ENCODE assay signal across 10 cellular contexts in the genomic region with DNA sequence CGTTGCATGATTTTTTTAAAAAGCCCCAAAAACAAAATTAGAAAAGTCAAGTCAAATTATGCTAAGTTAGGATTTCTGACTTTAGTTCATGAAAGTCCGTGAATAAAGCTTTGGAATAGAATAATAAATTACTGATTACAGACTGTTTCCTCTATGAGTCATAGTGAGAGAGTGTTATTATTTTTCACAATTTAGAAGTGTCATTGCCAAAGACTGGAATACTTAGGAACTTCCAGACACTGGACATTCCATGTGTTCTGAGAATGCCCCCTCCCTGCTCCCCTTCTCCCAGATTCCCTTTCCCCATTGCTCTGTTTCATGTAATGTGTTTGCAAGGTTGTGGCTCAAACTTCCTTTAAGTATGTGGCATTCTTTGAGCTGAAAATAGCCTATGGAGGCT.
DNase-seq lines count a peak whose midpoint lies in the region; ATAC-seq and TF ChIP-seq lines count a peak whose summit lies in the region.
"Had no signal": no experiment of that assay in that cellular context is flagged by ENCODE, and none has a peak within 500 bp of the region (broad histone marks: within the 10 kb centered on the region; RNA-seq: fewer than 3 reads in every experiment).

No MANE protein-coding gene starts in this region.

- H3K27me3 ChIP-seq in gastrocnemius medialis = no peaks in the 10 kb centered on the region
- no peaks in the 10 kb centered on the region for H3K27me3 ChIP-seq in naive thymus-derived CD4-positive, alpha-beta T cell (ENCODE audit: control insufficient read depth in 2 of 2, insufficient read depth in 2 of 2, low read length in 2 of 2)

- DNase-seq in GM04503 (ENCODE audit: low read depth) = peak; percentile 64
- peak; percentile 28 to 54 for DNase-seq in foreskin fibroblast
- no peak for DNase-seq in gastrocnemius medialis
- no peak for DNase-seq in naive thymus-derived CD4-positive, alpha-beta T cell
- DNase-seq in activated T-helper 1 cell treated with anti-CD3 and anti-CD28 coated beads, Interleukin-12 subunit alpha, Interleukin-12 subunit beta, Interleukin-2, Interleukin-4 antibody, amounts not matched to agents 30 ng/mL and 10 ng/mL and 1 ng/mL, durations not matched to agents 14 hours and 24 hours and 36 hours (ENCODE audit: low spot score) = no peak
- DNase-seq: DMS79; stimulated activated CD4-positive, alpha-beta T cell treated with anti-CD3 and anti-CD28 coated beads, Interleukin-4, amount 100 ng/mL, for 1 hour had no signal

- H3K4me1 Mint-ChIP-seq in naive thymus-derived CD4-positive, alpha-beta T cell = no peaks in the 10 kb centered on the region
- H3K4me1 Mint-ChIP-seq in activated T-helper 1 cell treated with anti-CD3 and anti-CD28 coated beads, Interleukin-12 subunit alpha, Interleukin-12 subunit beta, Interleukin-2, Interleukin-4 antibody, amounts not matched to agents 30 ng/mL and 10 ng/mL and 1 ng/mL, durations not matched to agents 14 hours and 24 hours and 36 hours (ENCODE audit: low read depth) = no peaks in the 10 kb centered on the region

- ATAC-seq in gastrocnemius medialis (peak; percentile 60 to 80), GM21576 (IDR thresholded peaks at IDR 0.05; ENCODE audit: unreplicated experiment) (no peak), HG03025 (IDR thresholded peaks at IDR 0.05; ENCODE audit: low FRiP score, unreplicated experiment) (no peak)
- no peak for ATAC-seq in naive thymus-derived CD4-positive, alpha-beta T cell

- no peak overlapping the region for H3K27ac Mint-ChIP-seq in naive thymus-derived CD4-positive, alpha-beta T cell
- H3K27ac Mint-ChIP-seq in activated T-helper 1 cell treated with anti-CD3 and anti-CD28 coated beads, Interleukin-12 subunit alpha, Interleukin-12 subunit beta, Interleukin-2, Interleukin-4 antibody, amounts not matched to agents 30 ng/mL and 10 ng/mL and 1 ng/mL, durations not matched to agents 14 hours and 24 hours and 36 hours = no peak overlapping the region

- in situ Hi-C loops in gastrocnemius medialis (cut with MboI; ENCODE audit: low sequenced_read_pairs in 4 of 4) = no loop called here

- 26 to 36% (median 29%) methylated on average over 2 of the region's 2 CpGs for whole genome bisulfite sequencing in adipose tissue, 3 donors

- H3K36me3 ChIP-seq in gastrocnemius medialis = no peaks in the 10 kb centered on the region
- H3K36me3 ChIP-seq in naive thymus-derived CD4-positive, alpha-beta T cell (ENCODE audit: control insufficient read depth in 2 of 3, insufficient read depth in 3 of 3, low read length in 3 of 3) = no peaks in the 10 kb centered on the region

- peaks cover 0 to 3% (median 0%) of the 10 kb centered on the region in 11 donors for H3K9me3 Mint-ChIP-seq in naive thymus-derived CD4-positive, alpha-beta T cell
- H3K9me3 Mint-ChIP-seq in activated T-helper 1 cell treated with anti-CD3 and anti-CD28 coated beads, Interleukin-12 subunit alpha, Interleukin-12 subunit beta, Interleukin-2, Interleukin-4 antibody, amounts not matched to agents 30 ng/mL and 10 ng/mL and 1 ng/mL, durations not matched to agents 14 hours and 24 hours and 36 hours = no peaks in the 10 kb centered on the region

- CTCF ChIA-PET in naive thymus-derived CD4-positive, alpha-beta T cell (lab: Charles Lee) = no interaction called here

- H3K27me3 Mint-ChIP-seq in naive thymus-derived CD4-positive, alpha-beta T cell = peaks cover 2 to 29% (median 21%) of the 10 kb centered on the region in 5 donors
- H3K27me3 Mint-ChIP-seq in activated T-helper 1 cell treated with anti-CD3 and anti-CD28 coated beads, Interleukin-12 subunit alpha, Interleukin-12 subunit beta, Interleukin-2, Interleukin-4 antibody, amounts not matched to agents 30 ng/mL and 10 ng/mL and 1 ng/mL, durations not matched to agents 14 hours and 24 hours and 36 hours (ENCODE audit: insufficient read depth) = no peaks in the 10 kb centered on the region

- H3K27ac ChIP-seq in adipose tissue (ENCODE audit: low read depth, low read length) (peak overlapping the region; percentile 77), gastrocnemius medialis (peak overlapping the region in 3 of 4 donors; percentile 5 to 64 (median 21))
- no peak overlapping the region for H3K27ac ChIP-seq in naive thymus-derived CD4-positive, alpha-beta T cell (ENCODE audit: low read depth, low read length)

- peaks cover 27 to 29% of the 10 kb centered on the region in 2 donors for H3K4me1 ChIP-seq in gastrocnemius medialis
- no peaks in the 10 kb centered on the region for H3K4me1 ChIP-seq in naive thymus-derived CD4-positive, alpha-beta T cell (ENCODE audit: control insufficient read depth in 2 of 2, insufficient read depth in 2 of 2, low read length in 2 of 2)

- no peak overlapping the region for H3K4me3 Mint-ChIP-seq in naive thymus-derived CD4-positive, alpha-beta T cell
- no peak overlapping the region for H3K4me3 Mint-ChIP-seq in activated T-helper 1 cell treated with anti-CD3 and anti-CD28 coated beads, Interleukin-12 subunit alpha, Interleukin-12 subunit beta, Interleukin-2, Interleukin-4 antibody, amounts not matched to agents 30 ng/mL and 10 ng/mL and 1 ng/mL, durations not matched to agents 14 hours and 24 hours and 36 hours

- H3K4me3 ChIP-seq in foreskin fibroblast (ENCODE audit: low read depth in 1 of 2, low read length in 2 of 2) = no peak overlapping the region
- no peak overlapping the region for H3K4me3 ChIP-seq in gastrocnemius medialis
- H3K4me3 ChIP-seq in naive thymus-derived CD4-positive, alpha-beta T cell (ENCODE audit: low read length) = no peak overlapping the region

- H3K9me3 ChIP-seq in gastrocnemius medialis = no peaks in the 10 kb centered on the region
- no peaks in the 10 kb centered on the region for H3K9me3 ChIP-seq in naive thymus-derived CD4-positive, alpha-beta T cell (ENCODE audit: control insufficient read depth in 2 of 3, low read length in 3 of 3)

- TF ChIP-seq CTCF in foreskin fibroblast (IDR thresholded peaks at IDR 0.05; ENCODE audit: low read depth, low read length) (no peak), gastrocnemius medialis (IDR thresholded peaks at IDR 0.05 in 4 of 5, conservative IDR thresholded peaks at IDR 0.05 in 1 of 5) (no peak)

- H3K36me3 Mint-ChIP-seq in naive thymus-derived CD4-positive, alpha-beta T cell = no peaks in the 10 kb centered on the region
- no peaks in the 10 kb centered on the region for H3K36me3 Mint-ChIP-seq in activated T-helper 1 cell treated with anti-CD3 and anti-CD28 coated beads, Interleukin-12 subunit alpha, Interleukin-12 subunit beta, Interleukin-2, Interleukin-4 antibody, amounts not matched to agents 30 ng/mL and 10 ng/mL and 1 ng/mL, durations not matched to agents 14 hours and 24 hours and 36 hours (ENCODE audit: low read depth)

- no peak for TF ChIP-seq POLR2A in gastrocnemius medialis (IDR thresholded peaks at IDR 0.05)

- intact Hi-C loops in gastrocnemius medialis (cut with DNase I; ENCODE audit: low total_unique reads) = no loop called here
- intact Hi-C loops in naive thymus-derived CD4-positive, alpha-beta T cell (cut with micrococcal nuclease) = no loop called here
- intact Hi-C loops in activated T-helper 1 cell treated with anti-CD3 and anti-CD28 coated beads, Interleukin-12 subunit alpha, Interleukin-12 subunit beta, Interleukin-2, Interleukin-4 antibody, amounts not matched to agents 30 ng/mL and 10 ng/mL and 1 ng/mL, durations not matched to agents 14 hours and 24 hours and 36 hours (cut with micrococcal nuclease) = no loop called here

- POLR2A ChIA-PET in naive thymus-derived CD4-positive, alpha-beta T cell (lab: Charles Lee) = no interaction called here

Comparison
In these comparisons a context has a peak if more than half of its experiments do, and no peak if none do; other contexts are left out.
1. DNase-seq: peak in GM04503 (single experiment) and foreskin fibroblast (2 of 2); none in gastrocnemius medialis (0 of 2), naive thymus-derived CD4-positive, alpha-beta T cell (0 of 9) and activated T-helper 1 cell treated with anti-CD3 and anti-CD28 coated beads, Interleukin-12 subunit alpha, Interleukin-12 subunit beta, Interleukin-2, Interleukin-4 antibody, amounts not matched to agents 30 ng/mL and 10 ng/mL and 1 ng/mL, durations not matched to agents 14 hours and 24 hours and 36 hours (single experiment).
2. ATAC-seq: peak in gastrocnemius medialis (2 of 2); none in naive thymus-derived CD4-positive, alpha-beta T cell (single experiment), GM21576 (single experiment) and HG03025 (single experiment).